In the genomic region with DNA sequence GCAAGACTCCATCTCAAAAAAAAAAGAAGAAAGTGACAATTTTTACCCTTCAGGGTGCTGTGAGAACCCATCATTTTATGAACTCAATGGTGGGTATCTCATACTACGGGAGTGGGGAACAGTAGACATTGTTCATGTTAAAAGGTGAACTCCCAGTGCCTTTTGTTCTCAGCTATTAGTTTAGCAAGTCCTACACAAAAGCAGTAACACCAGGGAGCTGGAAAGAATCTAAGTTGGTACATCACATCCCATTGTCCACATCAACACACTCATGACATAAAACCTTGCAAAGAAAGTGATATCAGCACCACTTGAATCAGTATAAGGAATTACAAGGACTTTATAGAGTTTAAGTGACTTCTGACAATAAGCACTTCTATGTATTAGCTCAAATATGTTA, we compare ENCODE assay signal across 4 cellular contexts. TPM values are rescaled to one million over a fixed set of nuclear protein-coding genes. Genes with fewer than 3 reads are reported as not detected.
"Had no signal": no experiment of that assay in that cellular context is flagged by ENCODE, and none has a peak within 500 bp of the region (broad histone marks: within the 10 kb centered on the region; RNA-seq: fewer than 3 reads in every experiment).

No MANE protein-coding gene starts in this region.

- H3K4me3 ChIP-seq: GM12878 had no signal

- DNase-seq: GDM1, GF-D8 had no signal

RNA-seq across cellular contexts. Expression of a gene that starts 47.4 kb away (rescaled TPM):
- total RNA-seq: G401 had no signal
